ENCODE assay signal across 9 cellular contexts in genomic region chr3:15241341-15241740, GRCh38. TPM values are rescaled to one million over a fixed set of nuclear protein-coding genes. Genes with fewer than 3 reads are reported as not detected.
DNase-seq lines count a peak whose midpoint lies in the region; TF ChIP-seq lines count a peak whose summit lies in the region.
"Had no signal": no experiment of that assay in that cellular context is flagged by ENCODE, and none has a peak within 500 bp of the region (broad histone marks: within the 10 kb centered on the region; RNA-seq: fewer than 3 reads in every experiment).

No MANE protein-coding gene starts in this region.

- H3K36me3 ChIP-seq in CD8-positive, alpha-beta memory T cell (ENCODE audit: insufficient read depth, low read length): peaks cover 40% of the 10 kb centered on the region

- DNase-seq in CD8-positive, alpha-beta memory T cell: peak; percentile 10 to 57 (median 23)
- DNase-seq in HFFc6 (no peak), fibroblast of the conjunctiva (ENCODE audit: low read depth) (peak; percentile 12), DMS53 (lab: John Stamatoyannopoulos, UW) (no peak), epidermal melanocyte (ENCODE audit: insufficient read length, low spot score) (no peak), NCI-H2081 (lab: John Stamatoyannopoulos, UW) (no peak)
- peak; percentile 81 for DNase-seq in activated CD4-positive, alpha-beta T cell treated with anti-CD3 and anti-CD28 coated beads, Interleukin-2, amount 10 ng/mL, durations not matched to agents 24 days and 14 days
- peak in 2 of 3 donors; percentile 5 to 17 for DNase-seq in stimulated activated CD4-positive, alpha-beta T cell treated with anti-CD3 and anti-CD28 coated beads, TNF-alpha, amount 100 ng/mL, for 48 hours (ENCODE audit: low read depth in 3 of 3)

- POLR2A ChIA-PET in CD8-positive, alpha-beta memory T cell (lab: Charles Lee): no interaction called here

- H3K36me3 Mint-ChIP-seq in CD8-positive, alpha-beta memory T cell: peaks cover 0 to 80% (median 11%) of the 10 kb centered on the region in 3 donors
- peaks cover 23% of the 10 kb centered on the region for H3K36me3 Mint-ChIP-seq in HFFc6 (ENCODE audit: low read depth)
- H3K36me3 Mint-ChIP-seq in activated CD4-positive, alpha-beta T cell treated with anti-CD3 and anti-CD28 coated beads, Interleukin-2, amount 10 ng/mL, durations not matched to agents 24 days and 14 days (ENCODE audit: low read depth): peaks cover 38% of the 10 kb centered on the region

- no peaks in the 10 kb centered on the region for H3K9me3 Mint-ChIP-seq in CD8-positive, alpha-beta memory T cell
- no peaks in the 10 kb centered on the region for H3K9me3 Mint-ChIP-seq in HFFc6
- no peaks in the 10 kb centered on the region for H3K9me3 Mint-ChIP-seq in activated CD4-positive, alpha-beta T cell treated with anti-CD3 and anti-CD28 coated beads, Interleukin-2, amount 10 ng/mL, durations not matched to agents 24 days and 14 days
- H3K9me3 Mint-ChIP-seq: stimulated activated naive CD8-positive, alpha-beta T cell treated with anti-CD3 and anti-CD28 coated beads, Interleukin-15, amount 100 ng/mL, for 72 hours had no signal

- no peaks in the 10 kb centered on the region for H3K27me3 Mint-ChIP-seq in CD8-positive, alpha-beta memory T cell
- H3K27me3 Mint-ChIP-seq in HFFc6 (ENCODE audit: insufficient read depth): no peaks in the 10 kb centered on the region
- H3K27me3 Mint-ChIP-seq in activated CD4-positive, alpha-beta T cell treated with anti-CD3 and anti-CD28 coated beads, Interleukin-2, amount 10 ng/mL, durations not matched to agents 24 days and 14 days: no peaks in the 10 kb centered on the region
- H3K27me3 Mint-ChIP-seq: stimulated activated naive CD8-positive, alpha-beta T cell treated with anti-CD3 and anti-CD28 coated beads, Interleukin-15, amount 100 ng/mL, for 72 hours had no signal

- CTCF ChIA-PET in CD8-positive, alpha-beta memory T cell (lab: Charles Lee): interaction anchor here (0.6 to 1.0 kb wide), 2 partner anchors 26 to 255 kb away, joined by 3 to 4 read pairs; no protein-coding TSS in a partner anchor

- H3K27me3 ChIP-seq in CD8-positive, alpha-beta memory T cell (ENCODE audit: insufficient read depth, low read length, poor library complexity, severe bottlenecking): no peaks in the 10 kb centered on the region

- H3K4me3 Mint-ChIP-seq in CD8-positive, alpha-beta memory T cell: no peak overlapping the region
- H3K4me3 Mint-ChIP-seq in HFFc6: no peak overlapping the region
- H3K4me3 Mint-ChIP-seq in activated CD4-positive, alpha-beta T cell treated with anti-CD3 and anti-CD28 coated beads, Interleukin-2, amount 10 ng/mL, durations not matched to agents 24 days and 14 days: no peak overlapping the region
- H3K4me3 Mint-ChIP-seq: stimulated activated naive CD8-positive, alpha-beta T cell treated with anti-CD3 and anti-CD28 coated beads, Interleukin-15, amount 100 ng/mL, for 72 hours had no signal

- H3K4me1 ChIP-seq in CD8-positive, alpha-beta memory T cell (ENCODE audit: insufficient read depth, low read length): no peaks in the 10 kb centered on the region

- intact Hi-C loops in activated CD4-positive, alpha-beta T cell treated with anti-CD3 and anti-CD28 coated beads, Interleukin-2, amount 10 ng/mL, durations not matched to agents 24 days and 14 days (cut with micrococcal nuclease): no loop called here

- H3K4me1 Mint-ChIP-seq in CD8-positive, alpha-beta memory T cell: peaks cover 0 to 8% (median 6%) of the 10 kb centered on the region in 3 donors
- H3K4me1 Mint-ChIP-seq in HFFc6 (ENCODE audit: low read depth): peaks cover 7% of the 10 kb centered on the region; the same call in 1 of the 2 replicates
- peaks cover 7% of the 10 kb centered on the region for H3K4me1 Mint-ChIP-seq in activated CD4-positive, alpha-beta T cell treated with anti-CD3 and anti-CD28 coated beads, Interleukin-2, amount 10 ng/mL, durations not matched to agents 24 days and 14 days
- H3K4me1 Mint-ChIP-seq: stimulated activated naive CD8-positive, alpha-beta T cell treated with anti-CD3 and anti-CD28 coated beads, Interleukin-15, amount 100 ng/mL, for 72 hours had no signal

- no peak overlapping the region for H3K4me3 ChIP-seq in CD8-positive, alpha-beta memory T cell (ENCODE audit: low read length)

- peak; percentile 65 for TF ChIP-seq CTCF in HFFc6 (IDR thresholded peaks at IDR 0.05)

- no peak overlapping the region for H3K27ac ChIP-seq in CD8-positive, alpha-beta memory T cell (ENCODE audit: low read depth, low read length)

- H3K27ac Mint-ChIP-seq in CD8-positive, alpha-beta memory T cell: peak overlapping the region in 1 of 8 donors; percentile 47
- H3K27ac Mint-ChIP-seq in HFFc6: no peak overlapping the region
- no peak overlapping the region for H3K27ac Mint-ChIP-seq in activated CD4-positive, alpha-beta T cell treated with anti-CD3 and anti-CD28 coated beads, Interleukin-2, amount 10 ng/mL, durations not matched to agents 24 days and 14 days
- H3K27ac Mint-ChIP-seq: stimulated activated naive CD8-positive, alpha-beta T cell treated with anti-CD3 and anti-CD28 coated beads, Interleukin-15, amount 100 ng/mL, for 72 hours had no signal

- H3K9me3 ChIP-seq in CD8-positive, alpha-beta memory T cell (ENCODE audit: low read length): no peaks in the 10 kb centered on the region

RNA-seq across cellular contexts. Expression of gene CAPN7, which starts 35.3 kb away (rescaled TPM):
- total RNA-seq in CD8-positive, alpha-beta memory T cell: 10 to 100 TPM; 33.1 to 36.1 TPM
- polyA plus RNA-seq in CD8-positive, alpha-beta memory T cell: 32.4 TPM
- 10 to 100 TPM; 23.8 to 27.9 (median 26.4) TPM for total RNA-seq in HFFc6 (2021; fragmentation: NEBNext Ultra II Directional; extraction: Animal tissue kit (Norgen Biotek cat#: 25700))
- 25.4 and 29.9 TPM in 2 replicates for total RNA-seq in activated CD4-positive, alpha-beta T cell treated with anti-CD3 and anti-CD28 coated beads, Interleukin-2, amount 10 ng/mL, durations not matched to agents 24 days and 14 days

Comparison
In these comparisons a context has a peak if more than half of its experiments do, and no peak if none do; other contexts are left out.
1. DNase-seq: peak in CD8-positive, alpha-beta memory T cell (5 of 5), activated CD4-positive, alpha-beta T cell treated with anti-CD3 and anti-CD28 coated beads, Interleukin-2, amount 10 ng/mL, durations not matched to agents 24 days and 14 days (single experiment), fibroblast of the conjunctiva (single experiment) and stimulated activated CD4-positive, alpha-beta T cell treated with anti-CD3 and anti-CD28 coated beads, TNF-alpha, amount 100 ng/mL, for 48 hours (2 of 3); none in HFFc6 (single experiment), DMS53 (single experiment), epidermal melanocyte (single experiment) and NCI-H2081 (0 of 2).